In the genomic region with DNA sequence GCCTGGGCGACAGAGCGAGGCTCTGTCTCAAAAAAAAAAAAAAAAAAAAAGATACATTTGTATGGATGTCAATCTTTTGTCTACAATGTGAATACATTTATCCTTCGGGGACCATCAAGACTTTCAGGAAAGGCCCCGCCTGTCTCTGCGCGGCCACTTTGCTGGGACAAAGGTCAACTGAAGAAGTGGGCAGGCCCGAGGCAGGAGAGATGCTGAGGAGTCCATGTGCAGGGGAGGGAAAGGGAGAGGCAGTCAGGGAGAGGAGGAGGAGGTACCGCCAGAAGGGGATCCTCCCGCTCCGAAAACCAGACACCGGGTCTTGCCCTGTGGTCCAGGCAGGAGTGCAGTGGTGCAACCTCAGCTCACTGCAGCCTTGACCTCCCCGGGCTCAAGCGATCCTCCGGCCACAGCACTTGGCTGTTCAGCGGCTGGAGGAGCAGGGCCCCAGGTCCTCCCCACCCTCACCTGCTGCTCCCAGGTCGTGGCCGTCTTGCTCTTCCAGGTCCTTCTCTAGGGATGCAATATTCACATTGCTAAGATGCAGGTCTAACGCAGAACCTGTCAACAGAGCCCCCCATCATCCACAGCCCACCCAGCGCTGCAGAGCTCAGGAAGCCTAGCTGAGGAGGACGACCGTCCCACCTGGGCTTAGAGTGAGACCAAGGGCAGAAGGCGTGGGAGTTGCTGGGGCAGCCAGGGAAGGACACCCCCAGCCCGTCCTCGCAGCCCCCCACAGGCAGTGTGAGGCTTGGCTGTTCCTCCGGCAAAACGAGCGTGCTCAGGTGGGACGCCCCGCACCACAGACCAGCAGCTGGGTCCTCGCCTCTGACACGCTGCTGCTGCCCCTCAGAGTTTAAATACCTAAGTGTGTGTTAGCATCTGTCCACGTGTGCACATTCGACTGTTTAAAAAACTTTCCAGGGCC, we compare ENCODE assay signal across 12 cellular contexts. TPM values are rescaled to one million over a fixed set of nuclear protein-coding genes. Genes with fewer than 3 reads are reported as not detected.
A peak's percentile ranks its signal among the peaks of the same experiment; 100 is the strongest.
DNase-seq lines count a peak whose midpoint lies in the region; ATAC-seq, FAIRE-seq and TF ChIP-seq lines count a peak whose summit lies in the region.
"Had no signal": no experiment of that assay in that cellular context is flagged by ENCODE, and none has a peak within 500 bp of the region (broad histone marks: within the 10 kb centered on the region; RNA-seq: fewer than 3 reads in every experiment).

No MANE protein-coding gene starts in this region.

- WGBS in HepG2 (ENCODE audit: low lambda C conversion rate) = 92% methylated on average over 20 of the region's 33 CpGs
- 90% methylated on average over 2 of the region's 33 CpGs for WGBS in right lobe of liver (ENCODE audit: insufficient coverage, low coverage, low lambda C conversion rate, missing lambda C conversion rate)
- 97% methylated on average over 31 of the region's 33 CpGs for WGBS in mesenchymal stem cell

- no peak overlapping the region for H2BK12ac ChIP-seq in mesenchymal stem cell (ENCODE audit: low read length in 2 of 2)

- H3K27me3 ChIP-seq in HepG2 (ENCODE audit: control insufficient read depth in 1 of 2, insufficient read depth in 2 of 2, low read length in 2 of 2) (no peaks in the 10 kb centered on the region), right lobe of liver (no peaks in the 10 kb centered on the region), mesenchymal stem cell (ENCODE audit: control insufficient read depth in 1 of 2, insufficient read depth in 1 of 2, low read length in 2 of 2) (no peaks in the 10 kb centered on the region), left ventricle myocardium inferior (ENCODE audit: low read depth) (no peaks in the 10 kb centered on the region)

- H3K79me1 ChIP-seq in mesenchymal stem cell (replicated peaks; ENCODE audit: low read length, poor library complexity, severe bottlenecking) = peaks cover 27% of the 10 kb centered on the region

- BruUV-seq in HepG2 (replicated peaks; lab: Mats Ljungman, UMichigan) = no TSS peak

- no peak for TF ChIP-seq RAD21 in HepG2 (CRISPR knock-in tag; IDR thresholded peaks at IDR 0.05)

- POLR2A ChIA-PET in HepG2 (lab: Yijun Ruan, JAX) = no interaction called here

- H3K18ac ChIP-seq in mesenchymal stem cell (ENCODE audit: low read depth in 1 of 2, low read length in 2 of 2) = no peak overlapping the region

- DNase-seq in HepG2 (ENCODE audit: low spot score) = no peak
- no peak for DNase-seq in right lobe of liver
- DNase-seq in mesenchymal stem cell = no peak
- DNase-seq in NCI-H524 (lab: John Stamatoyannopoulos, UW) = no peak
- no peak for DNase-seq in left ventricle myocardium inferior
- DNase-seq: GDM1 had no signal

- no peak overlapping the region for H3K14ac ChIP-seq in mesenchymal stem cell (ENCODE audit: low read length in 2 of 2)

- no peak for TF ChIP-seq CTCF in HepG2 (CRISPR knock-in tag; IDR thresholded peaks at IDR 0.05)
- TF ChIP-seq CTCF in right lobe of liver (IDR thresholded peaks at IDR 0.05) = no peak
- TF ChIP-seq CTCF in left ventricle myocardium inferior (IDR thresholded peaks at IDR 0.05; ENCODE audit: borderline replicate concordance) = no peak

- TF ChIP-seq EP300 in HepG2 (IDR thresholded peaks at IDR 0.05; ENCODE audit: low read depth in 2 of 2, low read length in 2 of 2) (no peak), HepG2 (CRISPR knock-in tag; IDR thresholded peaks at IDR 0.05; ENCODE audit: borderline replicate concordance) (no peak)

- H2BK5ac ChIP-seq in mesenchymal stem cell (ENCODE audit: low read depth, low read length, poor library complexity, severe bottlenecking) = no peak overlapping the region

- peaks cover 2% of the 10 kb centered on the region for H3K79me2 ChIP-seq in HepG2 (ENCODE audit: insufficient read depth, low read length)

- in situ Hi-C loops in HepG2 (cut with HindIII; ENCODE audit: extremely low pct_ligation_motif_present, low pct_unique_long_range_greater_than_20kb) = no loop called here

- intact Hi-C loops in HepG2 (cut with micrococcal nuclease; ENCODE audit: unreplicated experiment) = no loop called here
- intact Hi-C loops in right lobe of liver (cut with DNase I) = no loop called here
- intact Hi-C loops in left ventricle myocardium inferior (cut with micrococcal nuclease) = no loop called here

- peak overlapping the region; percentile 19 for H2BK15ac ChIP-seq in mesenchymal stem cell (ENCODE audit: low read depth, poor library complexity, severe bottlenecking)

- H2AFZ ChIP-seq in HepG2 (ENCODE audit: low read length) (no peak overlapping the region), mesenchymal stem cell (ENCODE audit: low read depth, low read length) (no peak overlapping the region)
- H2AFZ ChIP-seq: GM23248 had no signal

- no peak overlapping the region for H3K4me3 ChIP-seq in HepG2 (replicated peaks in 1 of 3; ENCODE audit: insufficient read depth in 1 of 3, low read depth in 2 of 3, low read length in 3 of 3)
- H3K4me3 ChIP-seq in right lobe of liver = no peak overlapping the region
- no peak overlapping the region for H3K4me3 ChIP-seq in mesenchymal stem cell (ENCODE audit: insufficient read depth in 1 of 2, low read depth in 1 of 2, low read length in 2 of 2)
- H3K4me3 ChIP-seq in left ventricle myocardium inferior = no peak overlapping the region
- H3K4me3 ChIP-seq: GM23248 had no signal

- peaks cover 9 to 13% of the 10 kb centered on the region in 2 experiments; a peak in 4 of 5 replicates for H3K36me3 ChIP-seq in HepG2 (replicated peaks in 1 of 2; ENCODE audit: control insufficient read depth in 1 of 2, insufficient read depth in 2 of 2, low read length in 2 of 2)
- peaks cover 0 to 21% (median 1%) of the 10 kb centered on the region in 4 donors for H3K36me3 ChIP-seq in right lobe of liver
- H3K36me3 ChIP-seq in mesenchymal stem cell (ENCODE audit: control insufficient read depth in 1 of 2, insufficient read depth in 2 of 2, low read depth in 1 of 2, low read length in 2 of 2) = peaks cover 24 to 67% of the 10 kb centered on the region in 2 experiments
- H3K36me3 ChIP-seq in left ventricle myocardium inferior = peaks cover 41% of the 10 kb centered on the region

- TF ChIP-seq POLR2A in HepG2 (IDR thresholded peaks at IDR 0.05; ENCODE audit: insufficient read depth in 1 of 2, low read depth in 2 of 2, low read length in 2 of 2) = no peak
- no peak for TF ChIP-seq POLR2A in right lobe of liver (IDR thresholded peaks at IDR 0.05)

- H3K4me2 ChIP-seq in HepG2 (ENCODE audit: low read depth, low read length) = no peak overlapping the region
- H3K4me2 ChIP-seq in mesenchymal stem cell (ENCODE audit: low read length, poor library complexity, severe bottlenecking) = no peak overlapping the region

- H3K27ac ChIP-seq in HepG2 (ENCODE audit: extremely low read length, insufficient read depth, low read length) (no peak overlapping the region), right lobe of liver (no peak overlapping the region), mesenchymal stem cell (ENCODE audit: low read length, poor library complexity, severe bottlenecking) (no peak overlapping the region), left ventricle myocardium inferior (replicated peaks) (no peak overlapping the region)
- H3K27ac ChIP-seq: 22Rv1, GM23248 had no signal

- no peaks in the 10 kb centered on the region for H3K9me3 ChIP-seq in HepG2 (ENCODE audit: low read length)
- no peaks in the 10 kb centered on the region for H3K9me3 ChIP-seq in right lobe of liver
- H3K9me3 ChIP-seq in mesenchymal stem cell (ENCODE audit: control insufficient read depth, low read length) = no peaks in the 10 kb centered on the region
- H3K9me3 ChIP-seq in left ventricle myocardium inferior (replicated peaks) = no peaks in the 10 kb centered on the region
- H3K9me3 ChIP-seq: Caco-2 had no signal

- H4K91ac ChIP-seq in mesenchymal stem cell (ENCODE audit: low read length) = no peak overlapping the region

- CTCF ChIA-PET in HepG2 (lab: Yijun Ruan, JAX; ENCODE audit: low intra/inter-chr PET ratio, low total read pairs) = no interaction called here

- 0 out of 2 replicates have a peak, but pooled peaks cover 2% of the 10 kb centered on the region for H4K20me1 ChIP-seq in HepG2 (ENCODE audit: insufficient read depth, low read length)

- H3K9ac ChIP-seq in HepG2 (ENCODE audit: insufficient read depth, low read depth, low read length) (no peak overlapping the region), mesenchymal stem cell (ENCODE audit: low read length) (no peak overlapping the region)
- H3K9ac ChIP-seq: GM23248 had no signal

- no peak overlapping the region for H2BK120ac ChIP-seq in mesenchymal stem cell (ENCODE audit: low read depth, low read length)

- H3K4me1 ChIP-seq in HepG2 (ENCODE audit: insufficient read depth, low read length) (no peaks in the 10 kb centered on the region), right lobe of liver (no peaks in the 10 kb centered on the region), mesenchymal stem cell (ENCODE audit: control insufficient read depth, insufficient read depth, low read depth, low read length) (peaks cover 18% of the 10 kb centered on the region), left ventricle myocardium inferior (no peaks in the 10 kb centered on the region)
- H3K4me1 ChIP-seq: Caco-2 had no signal

- ATAC-seq in HepG2 (no peak), right lobe of liver (no peak), HG02938 (IDR thresholded peaks at IDR 0.05; ENCODE audit: unreplicated experiment) (no peak)

- FAIRE-seq in HepG2 (lab: Jason Lieb, UNC) = no peak
- FAIRE-seq: GM12892 had no signal

- no peak overlapping the region for H3K23ac ChIP-seq in mesenchymal stem cell (ENCODE audit: low read length in 2 of 2)

- no peak overlapping the region for H3K4ac ChIP-seq in mesenchymal stem cell (ENCODE audit: low read depth in 1 of 2, low read length in 2 of 2)

- H2AK5ac ChIP-seq in mesenchymal stem cell (ENCODE audit: low read length, severe bottlenecking) = no peak overlapping the region

- H4K8ac ChIP-seq in mesenchymal stem cell (ENCODE audit: low read length) = peak overlapping the region; percentile 65

RNA-seq across cellular contexts. Expression of gene GNPTG, which starts 19.6 kb away (rescaled TPM):
- total RNA-seq in HepG2 (2016; rRNA removed; fragmentation: Illumina TruSeq; extraction: Trizol) (8.8 and 22.7 TPM in 2 replicates), right lobe of liver (10 to 100 TPM; 44.3 to 72.8 (median 63.0) TPM), left ventricle myocardium inferior (31.8 TPM)
- 8.5 and 9.4 TPM in 2 replicates for total RNA-seq in HepG2 (2016; cell fraction: cytosol; rRNA removed; fragmentation: Illumina TruSeq; extraction: Trizol; ENCODE audit: low read depth)
- 7.2 and 22.9 TPM in 2 replicates for total RNA-seq in HepG2 (2016; cell fraction: insoluble cytoplasmic fraction; rRNA removed; fragmentation: Illumina TruSeq; extraction: Trizol)
- total RNA-seq in HepG2 (2016; cell fraction: membrane; rRNA removed; fragmentation: Illumina TruSeq; extraction: Trizol) = 11.3 and 14.3 TPM in 2 replicates
- total RNA-seq in HepG2 (2016; cell fraction: nucleus; rRNA removed; fragmentation: Illumina TruSeq; extraction: Trizol) = 18.3 and 21.7 TPM in 2 replicates
- polyA plus RNA-seq in HepG2 (2011; rRNA removed) = 71.1 and 79.9 TPM in 2 replicates
- polyA plus RNA-seq in HepG2 (2011; cell fraction: cytosol; rRNA removed) = 54.7 and 81.5 TPM in 2 replicates
- polyA plus RNA-seq in HepG2 (2011; cell fraction: nucleus; rRNA removed) = 96.1 and 122 TPM in 2 replicates
- polyA plus RNA-seq in HepG2 (2012) = 23.4 and 23.5 TPM in 2 replicates
- polyA plus RNA-seq in HepG2 (2016; cell fraction: cytosol; fragmentation: Illumina TruSeq; extraction: Trizol; ENCODE audit: low read depth) = 15.1 and 18.1 TPM in 2 replicates
- 15.0 and 19.6 TPM in 2 replicates for polyA plus RNA-seq in HepG2 (2016; cell fraction: insoluble cytoplasmic fraction; fragmentation: Illumina TruSeq; extraction: Trizol; ENCODE audit: low read depth)
- polyA plus RNA-seq in HepG2 (2016; cell fraction: membrane; fragmentation: Illumina TruSeq; extraction: Trizol; ENCODE audit: low read depth) = 15.9 and 17.7 TPM in 2 replicates
- polyA plus RNA-seq in HepG2 (2016; cell fraction: nucleus; fragmentation: Illumina TruSeq; extraction: Trizol; ENCODE audit: insufficient read depth, low read depth) = 81.4 and 87.5 TPM in 2 replicates
- 35.8 and 59.3 TPM in 2 replicates for polyA minus RNA-seq in HepG2 (2011; rRNA and poly(A)+ RNA removed; ENCODE audit: low replicate concordance)
- 14.2 and 19.1 TPM in 2 replicates for polyA minus RNA-seq in HepG2 (2011; cell fraction: cytosol; rRNA and poly(A)+ RNA removed)
- polyA minus RNA-seq in HepG2 (2011; cell fraction: nucleus; rRNA and poly(A)+ RNA removed) = 7.6 and 15.6 TPM in 2 replicates
- 46.5 TPM for polyA plus RNA-seq in mesenchymal stem cell (2013, experiment 1 of 2)
- polyA plus RNA-seq in mesenchymal stem cell (2013, experiment 2 of 2) = 45.8 TPM

RNA-seq across cellular contexts. Expression of gene TSR3, which starts 19.6 kb away (rescaled TPM):
- total RNA-seq in HepG2 (2016; rRNA removed; fragmentation: Illumina TruSeq; extraction: Trizol) (45.1 and 51.0 TPM in 2 replicates), right lobe of liver (10 to 100 TPM; 20.7 to 66.5 (median 24.5) TPM), left ventricle myocardium inferior (54.9 TPM)
- 118 and 125 TPM in 2 replicates for total RNA-seq in HepG2 (2016; cell fraction: cytosol; rRNA removed; fragmentation: Illumina TruSeq; extraction: Trizol; ENCODE audit: low read depth)
- 49.3 and 52.7 TPM in 2 replicates for total RNA-seq in HepG2 (2016; cell fraction: insoluble cytoplasmic fraction; rRNA removed; fragmentation: Illumina TruSeq; extraction: Trizol)
- total RNA-seq in HepG2 (2016; cell fraction: membrane; rRNA removed; fragmentation: Illumina TruSeq; extraction: Trizol) = 124 and 132 TPM in 2 replicates
- total RNA-seq in HepG2 (2016; cell fraction: nucleus; rRNA removed; fragmentation: Illumina TruSeq; extraction: Trizol) = 18.2 and 27.2 TPM in 2 replicates
- 24.2 and 26.2 TPM in 2 replicates for polyA plus RNA-seq in HepG2 (2011; rRNA removed)
- 32.0 and 45.5 TPM in 2 replicates for polyA plus RNA-seq in HepG2 (2011; cell fraction: cytosol; rRNA removed)
- 19.0 and 20.6 TPM in 2 replicates for polyA plus RNA-seq in HepG2 (2011; cell fraction: nucleus; rRNA removed)
- 21.4 TPM in 2 replicates for polyA plus RNA-seq in HepG2 (2012)
- polyA plus RNA-seq in HepG2 (2016; cell fraction: cytosol; fragmentation: Illumina TruSeq; extraction: Trizol; ENCODE audit: low read depth) = 132 and 144 TPM in 2 replicates
- 51.4 and 56.6 TPM in 2 replicates for polyA plus RNA-seq in HepG2 (2016; cell fraction: insoluble cytoplasmic fraction; fragmentation: Illumina TruSeq; extraction: Trizol; ENCODE audit: low read depth)
- polyA plus RNA-seq in HepG2 (2016; cell fraction: membrane; fragmentation: Illumina TruSeq; extraction: Trizol; ENCODE audit: low read depth) = 124 TPM in 2 replicates
- polyA plus RNA-seq in HepG2 (2016; cell fraction: nucleus; fragmentation: Illumina TruSeq; extraction: Trizol; ENCODE audit: insufficient read depth, low read depth) = 43.7 and 46.5 TPM in 2 replicates
- polyA minus RNA-seq in HepG2 (2011; rRNA and poly(A)+ RNA removed; ENCODE audit: low replicate concordance) = 32.8 and 34.9 TPM in 2 replicates
- 14.0 and 21.0 TPM in 2 replicates for polyA minus RNA-seq in HepG2 (2011; cell fraction: cytosol; rRNA and poly(A)+ RNA removed)
- polyA minus RNA-seq in HepG2 (2011; cell fraction: nucleus; rRNA and poly(A)+ RNA removed) = 6.6 and 7.2 TPM in 2 replicates
- 43.6 TPM for polyA plus RNA-seq in mesenchymal stem cell (2013, experiment 1 of 2)
- 42.3 TPM for polyA plus RNA-seq in mesenchymal stem cell (2013, experiment 2 of 2)

RNA-seq across cellular contexts. Expression of gene BAIAP3, which starts 37.9 kb away (rescaled TPM):
- total RNA-seq in HepG2 (2016; rRNA removed; fragmentation: Illumina TruSeq; extraction: Trizol) (2.0 and 3.2 TPM in 2 replicates), right lobe of liver (1 to 10 TPM; 5.4 to 7.6 (median 5.8) TPM), left ventricle myocardium inferior (3.9 TPM)
- total RNA-seq in HepG2 (2016; cell fraction: cytosol; rRNA removed; fragmentation: Illumina TruSeq; extraction: Trizol; ENCODE audit: low read depth) = 0.40 and 0.79 TPM in 2 replicates
- 1.2 and 2.4 TPM in 2 replicates for total RNA-seq in HepG2 (2016; cell fraction: insoluble cytoplasmic fraction; rRNA removed; fragmentation: Illumina TruSeq; extraction: Trizol)
- 0.80 and 1.3 TPM in 2 replicates for total RNA-seq in HepG2 (2016; cell fraction: membrane; rRNA removed; fragmentation: Illumina TruSeq; extraction: Trizol)
- total RNA-seq in HepG2 (2016; cell fraction: nucleus; rRNA removed; fragmentation: Illumina TruSeq; extraction: Trizol) = 2.8 and 4.0 TPM in 2 replicates
- 5.7 and 9.1 TPM in 2 replicates for polyA plus RNA-seq in HepG2 (2011; rRNA removed)
- polyA plus RNA-seq in HepG2 (2011; cell fraction: cytosol; rRNA removed) = 2.2 and 2.3 TPM in 2 replicates
- polyA plus RNA-seq in HepG2 (2011; cell fraction: nucleus; rRNA removed) = 91.6 and 123 TPM in 2 replicates
- polyA plus RNA-seq in HepG2 (2012) = 3.7 and 4.3 TPM in 2 replicates
- 0.31 and 0.35 TPM in 2 replicates for polyA plus RNA-seq in HepG2 (2016; cell fraction: cytosol; fragmentation: Illumina TruSeq; extraction: Trizol; ENCODE audit: low read depth)
- 1.0 and 2.5 TPM in 2 replicates for polyA plus RNA-seq in HepG2 (2016; cell fraction: insoluble cytoplasmic fraction; fragmentation: Illumina TruSeq; extraction: Trizol; ENCODE audit: low read depth)
- 0.46 and 0.62 TPM in 2 replicates for polyA plus RNA-seq in HepG2 (2016; cell fraction: membrane; fragmentation: Illumina TruSeq; extraction: Trizol; ENCODE audit: low read depth)
- 5.9 and 9.4 TPM in 2 replicates for polyA plus RNA-seq in HepG2 (2016; cell fraction: nucleus; fragmentation: Illumina TruSeq; extraction: Trizol; ENCODE audit: insufficient read depth, low read depth)
- polyA minus RNA-seq in HepG2 (2011; rRNA and poly(A)+ RNA removed; ENCODE audit: low replicate concordance) = 0.40 and 7.9 TPM in 2 replicates
- 2.1 and 2.6 TPM in 2 replicates for polyA minus RNA-seq in HepG2 (2011; cell fraction: cytosol; rRNA and poly(A)+ RNA removed)
- 12.2 and 20.9 TPM in 2 replicates for polyA minus RNA-seq in HepG2 (2011; cell fraction: nucleus; rRNA and poly(A)+ RNA removed)
- 3.2 TPM for polyA plus RNA-seq in mesenchymal stem cell (2013, experiment 1 of 2)
- 3.6 TPM for polyA plus RNA-seq in mesenchymal stem cell (2013, experiment 2 of 2)
- polyA plus RNA-seq: CD14-positive monocyte had no signal

RNA-seq across cellular contexts. Expression of gene UNKL, which starts 43.2 kb away (rescaled TPM):
- total RNA-seq in HepG2 (2016; rRNA removed; fragmentation: Illumina TruSeq; extraction: Trizol) (11.0 and 17.6 TPM in 2 replicates), right lobe of liver (10 to 100 TPM in 4 of 6 experiments, 1 to 10 TPM in 2; 9.0 to 14.2 (median 12.0) TPM), left ventricle myocardium inferior (13.4 TPM)
- total RNA-seq in HepG2 (2016; cell fraction: cytosol; rRNA removed; fragmentation: Illumina TruSeq; extraction: Trizol; ENCODE audit: low read depth) = 5.5 and 6.6 TPM in 2 replicates
- 10.1 and 16.6 TPM in 2 replicates for total RNA-seq in HepG2 (2016; cell fraction: insoluble cytoplasmic fraction; rRNA removed; fragmentation: Illumina TruSeq; extraction: Trizol)
- total RNA-seq in HepG2 (2016; cell fraction: membrane; rRNA removed; fragmentation: Illumina TruSeq; extraction: Trizol) = 9.9 and 10.4 TPM in 2 replicates
- 12.2 and 16.5 TPM in 2 replicates for total RNA-seq in HepG2 (2016; cell fraction: nucleus; rRNA removed; fragmentation: Illumina TruSeq; extraction: Trizol)
- 10.4 and 13.4 TPM in 2 replicates for polyA plus RNA-seq in HepG2 (2011; rRNA removed)
- polyA plus RNA-seq in HepG2 (2011; cell fraction: cytosol; rRNA removed) = 3.3 and 4.7 TPM in 2 replicates
- 75.3 and 105 TPM in 2 replicates for polyA plus RNA-seq in HepG2 (2011; cell fraction: nucleus; rRNA removed)
- 7.2 and 11.6 TPM in 2 replicates for polyA plus RNA-seq in HepG2 (2012)
- 2.4 and 4.0 TPM in 2 replicates for polyA plus RNA-seq in HepG2 (2016; cell fraction: cytosol; fragmentation: Illumina TruSeq; extraction: Trizol; ENCODE audit: low read depth)
- 11.7 and 13.2 TPM in 2 replicates for polyA plus RNA-seq in HepG2 (2016; cell fraction: insoluble cytoplasmic fraction; fragmentation: Illumina TruSeq; extraction: Trizol; ENCODE audit: low read depth)
- polyA plus RNA-seq in HepG2 (2016; cell fraction: membrane; fragmentation: Illumina TruSeq; extraction: Trizol; ENCODE audit: low read depth) = 4.2 and 6.8 TPM in 2 replicates
- polyA plus RNA-seq in HepG2 (2016; cell fraction: nucleus; fragmentation: Illumina TruSeq; extraction: Trizol; ENCODE audit: insufficient read depth, low read depth) = 48.5 and 55.0 TPM in 2 replicates
- polyA minus RNA-seq in HepG2 (2011; rRNA and poly(A)+ RNA removed; ENCODE audit: low replicate concordance) = 14.8 and 18.0 TPM in 2 replicates
- 7.9 and 12.6 TPM in 2 replicates for polyA minus RNA-seq in HepG2 (2011; cell fraction: cytosol; rRNA and poly(A)+ RNA removed)
- 9.3 and 22.1 TPM in 2 replicates for polyA minus RNA-seq in HepG2 (2011; cell fraction: nucleus; rRNA and poly(A)+ RNA removed)
- 7.4 TPM for polyA plus RNA-seq in mesenchymal stem cell (2013, experiment 1 of 2)
- polyA plus RNA-seq in mesenchymal stem cell (2013, experiment 2 of 2) = 7.0 TPM

RNA-seq across cellular contexts. Expression of gene UQCC4, which starts 49.2 kb away (rescaled TPM):
- total RNA-seq in HepG2 (2016; rRNA removed; fragmentation: Illumina TruSeq; extraction: Trizol) (29.6 and 29.9 TPM in 2 replicates), right lobe of liver (10 to 100 TPM in 1 of 6 experiments, 1 to 10 TPM in 5; 5.6 to 11.5 (median 6.0) TPM), left ventricle myocardium inferior (13.6 TPM)
- 22.0 and 23.6 TPM in 2 replicates for total RNA-seq in HepG2 (2016; cell fraction: cytosol; rRNA removed; fragmentation: Illumina TruSeq; extraction: Trizol; ENCODE audit: low read depth)
- 27.3 and 30.2 TPM in 2 replicates for total RNA-seq in HepG2 (2016; cell fraction: insoluble cytoplasmic fraction; rRNA removed; fragmentation: Illumina TruSeq; extraction: Trizol)
- 24.5 and 33.2 TPM in 2 replicates for total RNA-seq in HepG2 (2016; cell fraction: membrane; rRNA removed; fragmentation: Illumina TruSeq; extraction: Trizol)
- 11.7 and 14.7 TPM in 2 replicates for total RNA-seq in HepG2 (2016; cell fraction: nucleus; rRNA removed; fragmentation: Illumina TruSeq; extraction: Trizol)
- 17.6 and 19.2 TPM in 2 replicates for polyA plus RNA-seq in HepG2 (2011; rRNA removed)
- 21.5 and 24.4 TPM in 2 replicates for polyA plus RNA-seq in HepG2 (2011; cell fraction: cytosol; rRNA removed)
- 9.1 and 10.9 TPM in 2 replicates for polyA plus RNA-seq in HepG2 (2011; cell fraction: nucleus; rRNA removed)
- polyA plus RNA-seq in HepG2 (2012) = 8.9 and 10.5 TPM in 2 replicates
- 13.9 and 22.1 TPM in 2 replicates for polyA plus RNA-seq in HepG2 (2016; cell fraction: cytosol; fragmentation: Illumina TruSeq; extraction: Trizol; ENCODE audit: low read depth)
- 19.8 and 20.7 TPM in 2 replicates for polyA plus RNA-seq in HepG2 (2016; cell fraction: insoluble cytoplasmic fraction; fragmentation: Illumina TruSeq; extraction: Trizol; ENCODE audit: low read depth)
- polyA plus RNA-seq in HepG2 (2016; cell fraction: membrane; fragmentation: Illumina TruSeq; extraction: Trizol; ENCODE audit: low read depth) = 17.4 and 20.9 TPM in 2 replicates
- 20.4 and 23.0 TPM in 2 replicates for polyA plus RNA-seq in HepG2 (2016; cell fraction: nucleus; fragmentation: Illumina TruSeq; extraction: Trizol; ENCODE audit: insufficient read depth, low read depth)
- polyA minus RNA-seq in HepG2 (2011; rRNA and poly(A)+ RNA removed; ENCODE audit: low replicate concordance) = 10.9 and 14.0 TPM in 2 replicates
- 5.3 and 5.4 TPM in 2 replicates for polyA minus RNA-seq in HepG2 (2011; cell fraction: cytosol; rRNA and poly(A)+ RNA removed)
- 6.5 and 7.5 TPM in 2 replicates for polyA minus RNA-seq in HepG2 (2011; cell fraction: nucleus; rRNA and poly(A)+ RNA removed)
- polyA plus RNA-seq in mesenchymal stem cell (2013, experiment 1 of 2) = 11.2 TPM
- 11.4 TPM for polyA plus RNA-seq in mesenchymal stem cell (2013, experiment 2 of 2)
